In genomic region chr16:29820730-29821662, GRCh38 we compare ENCODE assay signal across 8 cellular contexts. TPM values are rescaled to one million over a fixed set of nuclear protein-coding genes. Genes with fewer than 3 reads are reported as not detected.
DNase-seq lines count a peak whose midpoint lies in the region; ATAC-seq and TF ChIP-seq lines count a peak whose summit lies in the region.

No MANE protein-coding gene starts in this region.

- peak overlapping the region; percentile 62 for H3K27ac ChIP-seq in PC-3 (ENCODE audit: low read length)
- H3K27ac ChIP-seq in mesenchymal stem cell (ENCODE audit: low read length, poor library complexity, severe bottlenecking), result peak overlapping the region; percentile 99

- H3K36me3 Mint-ChIP-seq in brain, result peaks cover 29% of the 10 kb centered on the region
- H3K36me3 Mint-ChIP-seq in type B pancreatic cell, result peaks cover 5% of the 10 kb centered on the region

- peaks cover 0 to under 1% (median 0%) of the 10 kb centered on the region in 5 experiments for H3K9me3 Mint-ChIP-seq in brain
- no peaks in the 10 kb centered on the region for H3K9me3 Mint-ChIP-seq in type B pancreatic cell

- H3K27ac Mint-ChIP-seq in brain (peak overlapping the region; percentile 60 to 96 (median 84)), type B pancreatic cell (peak overlapping the region; percentile 86)

- H3K79me1 ChIP-seq in mesenchymal stem cell (replicated peaks; ENCODE audit: low read length, poor library complexity, severe bottlenecking), result no peaks in the 10 kb centered on the region

- peak overlapping the region; percentile 49 to 75 for H2BK12ac ChIP-seq in mesenchymal stem cell (ENCODE audit: low read length in 2 of 2)

- POLR2A ChIA-PET in PC-3 (lab: Charles Lee; ENCODE audit: unreplicated experiment), result no interaction called here

- H4K91ac ChIP-seq in mesenchymal stem cell (ENCODE audit: low read length), result peak overlapping the region; percentile 94

- peak overlapping the region; percentile 99 for H2AK5ac ChIP-seq in mesenchymal stem cell (ENCODE audit: low read length, severe bottlenecking)

- H3K9me2 ChIP-seq in PC-3 (replicated peaks; ENCODE audit: low read length), result no peaks in the 10 kb centered on the region

- ATAC-seq in GM21576 (IDR thresholded peaks at IDR 0.05; ENCODE audit: unreplicated experiment) (peak; percentile 37), PC-3 (peak; percentile 28), HG03039 (IDR thresholded peaks at IDR 0.05; ENCODE audit: unreplicated experiment) (no peak)

- H3K27me3 Mint-ChIP-seq in brain, result no peaks in the 10 kb centered on the region
- H3K27me3 Mint-ChIP-seq in type B pancreatic cell, result peaks cover under 1% of the 10 kb centered on the region

- 54% methylated on average over 11 of the region's 11 CpGs for WGBS in mesenchymal stem cell

- peak overlapping the region; percentile 28 for H2BK15ac ChIP-seq in mesenchymal stem cell (ENCODE audit: low read depth, poor library complexity, severe bottlenecking)

- H4K20me1 ChIP-seq in PC-3 (ENCODE audit: low read length), result no peaks in the 10 kb centered on the region

- no peak overlapping the region for H2BK120ac ChIP-seq in mesenchymal stem cell (ENCODE audit: low read depth, low read length)

- H3K4me1 ChIP-seq in PC-3 (ENCODE audit: insufficient read depth, low read length) (peaks cover 69% of the 10 kb centered on the region), mesenchymal stem cell (ENCODE audit: control insufficient read depth, insufficient read depth, low read depth, low read length) (peaks cover 47% of the 10 kb centered on the region)

- no peaks in the 10 kb centered on the region for H3K9me3 ChIP-seq in PC-3 (ENCODE audit: low read length)
- H3K9me3 ChIP-seq in mesenchymal stem cell (ENCODE audit: control insufficient read depth, low read length), result no peaks in the 10 kb centered on the region

- H3F3A ChIP-seq in PC-3 (ENCODE audit: low read length, unreplicated experiment), result peaks cover 3% of the 10 kb centered on the region

- H3K36me3 ChIP-seq in PC-3 (ENCODE audit: low read depth, low read length) (no peaks in the 10 kb centered on the region; the same call in none of the 2 replicates), mesenchymal stem cell (ENCODE audit: control insufficient read depth in 1 of 2, insufficient read depth in 2 of 2, low read depth in 1 of 2, low read length in 2 of 2) (peaks cover 11 to 31% of the 10 kb centered on the region in 2 experiments)

- TF ChIP-seq CTCF in PC-3 (conservative IDR thresholded peaks at IDR 0.05; ENCODE audit: low read depth, low read length) (no peak), brain (conservative IDR thresholded peaks at IDR 0.05) (no peak), type B pancreatic cell (conservative IDR thresholded peaks at IDR 0.05) (no peak)

- peaks cover 70% of the 10 kb centered on the region for H3K4me1 Mint-ChIP-seq in brain
- peaks cover 36% of the 10 kb centered on the region for H3K4me1 Mint-ChIP-seq in type B pancreatic cell (ENCODE audit: unreplicated experiment)

- peak overlapping the region; percentile 94 for H2BK5ac ChIP-seq in mesenchymal stem cell (ENCODE audit: low read depth, low read length, poor library complexity, severe bottlenecking)

- H3K4me3 ChIP-seq in PC-3 (ENCODE audit: low read length) (peak overlapping the region; percentile 76), mesenchymal stem cell (ENCODE audit: insufficient read depth in 1 of 2, low read depth in 1 of 2, low read length in 2 of 2) (peak overlapping the region; percentile 48 to 97)

- H4K8ac ChIP-seq in mesenchymal stem cell (ENCODE audit: low read length), result peak overlapping the region; percentile 36

- H3K4me3 Mint-ChIP-seq in brain (peak overlapping the region; percentile 50 to 92 (median 77)), type B pancreatic cell (peak overlapping the region; percentile 88)

- BruUV-seq in PC-3 (replicated peaks; lab: Mats Ljungman, UMichigan), result TSS peak; percentile 75

- intact Hi-C loops in PC-3 (cut with micrococcal nuclease), result no loop called here

- H3K23ac ChIP-seq in mesenchymal stem cell (ENCODE audit: low read length in 2 of 2), result no peak overlapping the region

- H3K4me2 ChIP-seq in PC-3 (ENCODE audit: low read length) (peak overlapping the region; percentile 92), mesenchymal stem cell (ENCODE audit: low read length, poor library complexity, severe bottlenecking) (peak overlapping the region; percentile 65)

- DNase-seq in COLO668 (lab: John Stamatoyannopoulos, UW; ENCODE audit: unreplicated experiment) (peak; percentile 44), PC-3 (peak; percentile 27), mesenchymal stem cell (peak; percentile 23), type B pancreatic cell (ENCODE audit: extremely low spot score, unreplicated experiment) (no peak), UCSD-AML1 (lab: John Stamatoyannopoulos, UW; ENCODE audit: unreplicated experiment) (no peak)

- peaks cover 38% of the 10 kb centered on the region for H3K79me2 ChIP-seq in PC-3 (ENCODE audit: low read length)

- H2AFZ ChIP-seq in PC-3 (ENCODE audit: low read length) (no peak overlapping the region), mesenchymal stem cell (ENCODE audit: low read depth, low read length) (no peak overlapping the region)

- H3K9ac ChIP-seq in PC-3 (ENCODE audit: low read length) (peak overlapping the region; percentile 56), mesenchymal stem cell (ENCODE audit: low read length) (peak overlapping the region; percentile 97)

- H3K27me3 ChIP-seq in PC-3 (ENCODE audit: low read length), result no peaks in the 10 kb centered on the region
- no peaks in the 10 kb centered on the region for H3K27me3 ChIP-seq in mesenchymal stem cell (ENCODE audit: control insufficient read depth in 1 of 2, insufficient read depth in 1 of 2, low read length in 2 of 2)

- CTCF ChIA-PET in PC-3 (lab: Charles Lee), result interaction anchor here (0.6 to 2.7 kb wide), 6 partner anchors 22 to 102 kb away, joined by 5 to 9 read pairs (median 6); partner anchors contain the start of gene SEZ6L2

- peak overlapping the region; percentile 69 to 84 for H3K4ac ChIP-seq in mesenchymal stem cell (ENCODE audit: low read depth in 1 of 2, low read length in 2 of 2)

- peak overlapping the region; percentile 68 for H3K18ac ChIP-seq in mesenchymal stem cell (ENCODE audit: low read depth in 1 of 2, low read length in 2 of 2)

- H3K14ac ChIP-seq in mesenchymal stem cell (ENCODE audit: low read length in 2 of 2), result peak overlapping the region in 1 of 2 experiments; percentile 78

RNA-seq across cellular contexts. Expression of gene MVP, which starts 0.7 kb away (rescaled TPM):
- total RNA-seq in PC-3 (2014; rRNA removed) (27.3 and 36.1 TPM in 2 replicates), type B pancreatic cell (ENCODE audit: low replicate concordance) (27.4 and 46.3 TPM in 2 replicates)
- polyA plus RNA-seq in brain (ENCODE audit: insufficient read depth, low read depth, low replicate concordance), result 31.7 TPM
- polyA plus RNA-seq in mesenchymal stem cell (2013, experiment 1 of 2), result 148 TPM
- polyA plus RNA-seq in mesenchymal stem cell (2013, experiment 2 of 2), result 142 TPM

RNA-seq across cellular contexts. Expression of gene PAGR1, which starts 5.0 kb away (rescaled TPM):
- total RNA-seq in PC-3 (2014; rRNA removed) (53.8 and 76.7 TPM in 2 replicates), type B pancreatic cell (ENCODE audit: low replicate concordance) (25.5 and 33.5 TPM in 2 replicates)
- 57.0 TPM for polyA plus RNA-seq in brain (ENCODE audit: insufficient read depth, low read depth, low replicate concordance)
- polyA plus RNA-seq in mesenchymal stem cell (2013, experiment 1 of 2), result 16.9 TPM
- polyA plus RNA-seq in mesenchymal stem cell (2013, experiment 2 of 2), result 17.5 TPM

RNA-seq across cellular contexts. Expression of gene PRRT2, which starts 9.0 kb away (rescaled TPM):
- total RNA-seq in PC-3 (2014; rRNA removed), result 0.35 and 0.40 TPM in 2 replicates
- 55.1 TPM for polyA plus RNA-seq in brain (ENCODE audit: insufficient read depth, low read depth, low replicate concordance)
- 3.8 TPM for polyA plus RNA-seq in mesenchymal stem cell (2013, experiment 1 of 2)
- polyA plus RNA-seq in mesenchymal stem cell (2013, experiment 2 of 2), result 4.1 TPM
- 1.4 and 15.1 TPM in 2 replicates for total RNA-seq in type B pancreatic cell (ENCODE audit: low replicate concordance)

RNA-seq across cellular contexts. Expression of gene MAZ, which starts 14.7 kb away (rescaled TPM):
- total RNA-seq in PC-3 (2014; rRNA removed) (279 and 358 TPM in 2 replicates), type B pancreatic cell (ENCODE audit: low replicate concordance) (207 and 294 TPM in 2 replicates)
- polyA plus RNA-seq in brain (ENCODE audit: insufficient read depth, low read depth, low replicate concordance), result 626 TPM
- 89.1 TPM for polyA plus RNA-seq in mesenchymal stem cell (2013, experiment 1 of 2)
- polyA plus RNA-seq in mesenchymal stem cell (2013, experiment 2 of 2), result 90.3 TPM

RNA-seq across cellular contexts. Expression of gene KIF22, which starts 30.4 kb away (rescaled TPM):
- 87.6 and 93.1 TPM in 2 replicates for total RNA-seq in PC-3 (2014; rRNA removed)
- 129 TPM for polyA plus RNA-seq in brain (ENCODE audit: insufficient read depth, low read depth, low replicate concordance)
- polyA plus RNA-seq in mesenchymal stem cell (2013, experiment 1 of 2), result 8.5 TPM
- polyA plus RNA-seq in mesenchymal stem cell (2013, experiment 2 of 2), result 8.1 TPM
- total RNA-seq in type B pancreatic cell (ENCODE audit: low replicate concordance), result 54.8 and 112 TPM in 2 replicates

Comparison
In these comparisons a context has a peak if more than half of its experiments do, and no peak if none do; other contexts are left out.
1. DNase-seq: peak in COLO668 (single experiment), PC-3 (single experiment) and mesenchymal stem cell (single experiment); none in type B pancreatic cell (single experiment) and UCSD-AML1 (single experiment).